In genomic region chr6:125985522-125985921, GRCh38 we compare ENCODE assay signal across 10 cellular contexts. TPM values are rescaled to one million over a fixed set of nuclear protein-coding genes. Genes with fewer than 3 reads are reported as not detected.
DNase-seq lines count a peak whose midpoint lies in the region; ATAC-seq and TF ChIP-seq lines count a peak whose summit lies in the region.
"Had no signal": no experiment of that assay in that cellular context is flagged by ENCODE, and none has a peak within 500 bp of the region (broad histone marks: within the 10 kb centered on the region; RNA-seq: fewer than 3 reads in every experiment).

No MANE protein-coding gene starts in this region.

- DNase-seq in right cardiac atrium (no peak), cardiac septum (ENCODE audit: low spot score) (no peak), right lobe of liver (no peak), vagina (ENCODE audit: extremely low spot score in 2 of 2) (no peak), Calu3 (no peak), posterior cingulate gyrus (no peak)
- no peak for DNase-seq in activated naive CD8-positive, alpha-beta T cell treated with anti-CD3 and anti-CD28 coated beads, Interleukin-2, amount 50 U/mL, for 24 hours

- no peaks in the 10 kb centered on the region for H3K27me3 Mint-ChIP-seq in activated naive CD8-positive, alpha-beta T cell treated with anti-CD3 and anti-CD28 coated beads, Interleukin-2, amount 50 U/mL, for 24 hours
- no peaks in the 10 kb centered on the region for H3K27me3 Mint-ChIP-seq in Calu3 (ENCODE audit: unreplicated experiment)
- H3K27me3 Mint-ChIP-seq: activated naive CD8-positive, alpha-beta T cell; stimulated activated naive CD8-positive, alpha-beta T cell treated with anti-CD3 and anti-CD28 coated beads, Interleukin-15, Interleukin-2, amounts not matched to agents 100 ng/mL and 50 ng/mL, for 24 hours had no signal

- ATAC-seq in right cardiac atrium (no peak), right lobe of liver (peak in 2 of 4 donors; percentile 10 to 13), GM19395 (IDR thresholded peaks at IDR 0.05; ENCODE audit: unreplicated experiment) (no peak)
- ATAC-seq in activated naive CD8-positive, alpha-beta T cell treated with anti-CD3 and anti-CD28 coated beads, Interleukin-2, amount 50 U/mL, for 24 hours = no peak

- intact Hi-C loops in right cardiac atrium (cut with DNase I) = no loop called here
- intact Hi-C loops in cardiac septum (cut with DNase I) = loop anchor here (10.0 kb wide), 1 partner anchor 1129 kb away; the partner anchor contains the start of gene RSPO3
- intact Hi-C loops in right lobe of liver (cut with DNase I) = no loop called here
- intact Hi-C loops in vagina (cut with DNase I) = no loop called here
- intact Hi-C loops in Calu3 (cut with micrococcal nuclease; ENCODE audit: unreplicated experiment) = no loop called here
- intact Hi-C loops in posterior cingulate gyrus (cut with DNase I) = no loop called here

- H3K4me3 ChIP-seq in right cardiac atrium (ENCODE audit: low read length) (peak overlapping the region; percentile 89), right lobe of liver (peak overlapping the region; percentile 65 to 85 (median 73)), vagina (peak overlapping the region; percentile 72 to 82)

- H3K36me3 ChIP-seq in right lobe of liver = no peaks in the 10 kb centered on the region
- no peaks in the 10 kb centered on the region for H3K36me3 ChIP-seq in vagina

- TF ChIP-seq POLR2A in right lobe of liver (IDR thresholded peaks at IDR 0.05) (no peak), vagina (IDR thresholded peaks at IDR 0.05) (no peak)

- peak overlapping the region; percentile 1 for H3K27ac Mint-ChIP-seq in activated naive CD8-positive, alpha-beta T cell treated with anti-CD3 and anti-CD28 coated beads, Interleukin-2, amount 50 U/mL, for 24 hours
- no peak overlapping the region for H3K27ac Mint-ChIP-seq in Calu3 (ENCODE audit: unreplicated experiment)
- H3K27ac Mint-ChIP-seq: activated naive CD8-positive, alpha-beta T cell; stimulated activated naive CD8-positive, alpha-beta T cell treated with anti-CD3 and anti-CD28 coated beads, Interleukin-15, Interleukin-2, amounts not matched to agents 100 ng/mL and 50 ng/mL, for 24 hours had no signal

- no peaks in the 10 kb centered on the region for H3K27me3 ChIP-seq in right cardiac atrium (ENCODE audit: control insufficient read depth, insufficient read depth)
- H3K27me3 ChIP-seq in right lobe of liver = no peaks in the 10 kb centered on the region
- H3K27me3 ChIP-seq in vagina = no peaks in the 10 kb centered on the region

- CTCF ChIA-PET in Calu3 (lab: Charles Lee) = interaction anchor here (1.5 to 1.6 kb wide), 2 partner anchors 11 to 195 kb away, joined by 3 to 7 read pairs; partner anchors contain the start of gene NCOA7

- H3K27ac ChIP-seq in right cardiac atrium (ENCODE audit: low read length) (no peak overlapping the region), right lobe of liver (peak overlapping the region; percentile 83 to 89 (median 84)), vagina (no peak overlapping the region)

- no peak for TF ChIP-seq CTCF in right lobe of liver (IDR thresholded peaks at IDR 0.05)
- no peak for TF ChIP-seq CTCF in vagina (IDR thresholded peaks at IDR 0.05)
- no peak for TF ChIP-seq CTCF in Calu3 (IDR thresholded peaks at IDR 0.05; ENCODE audit: unreplicated experiment)

- no TSS peak for BruUV-seq in Calu3 (replicated peaks; lab: Mats Ljungman, UMichigan)

- H3K9me3 ChIP-seq in right cardiac atrium (ENCODE audit: control insufficient read depth, low read length) (no peaks in the 10 kb centered on the region), right lobe of liver (no peaks in the 10 kb centered on the region), vagina (no peaks in the 10 kb centered on the region)

- H3K4me1 ChIP-seq in right cardiac atrium (ENCODE audit: control insufficient read depth, insufficient read depth, low read length) (no peaks in the 10 kb centered on the region), right lobe of liver (peaks cover 0 to 55% (median 11%) of the 10 kb centered on the region in 4 donors), vagina (peaks cover 18% of the 10 kb centered on the region)

- H3K9me3 Mint-ChIP-seq in activated naive CD8-positive, alpha-beta T cell treated with anti-CD3 and anti-CD28 coated beads, Interleukin-2, amount 50 U/mL, for 24 hours = no peaks in the 10 kb centered on the region
- H3K9me3 Mint-ChIP-seq in Calu3 (ENCODE audit: low read depth, unreplicated experiment) = no peaks in the 10 kb centered on the region
- H3K9me3 Mint-ChIP-seq: stimulated activated naive CD8-positive, alpha-beta T cell treated with anti-CD3 and anti-CD28 coated beads, Interleukin-15, Interleukin-2, amounts not matched to agents 100 ng/mL and 50 ng/mL, for 24 hours had no signal

- no peaks in the 10 kb centered on the region for H3K36me3 Mint-ChIP-seq in activated naive CD8-positive, alpha-beta T cell treated with anti-CD3 and anti-CD28 coated beads, Interleukin-2, amount 50 U/mL, for 24 hours (ENCODE audit: low read depth)
- H3K36me3 Mint-ChIP-seq in Calu3 (ENCODE audit: insufficient read depth, unreplicated experiment) = no peaks in the 10 kb centered on the region
- H3K36me3 Mint-ChIP-seq: activated naive CD8-positive, alpha-beta T cell had no signal

- H3K4me3 Mint-ChIP-seq in activated naive CD8-positive, alpha-beta T cell treated with anti-CD3 and anti-CD28 coated beads, Interleukin-2, amount 50 U/mL, for 24 hours = no peak overlapping the region
- H3K4me3 Mint-ChIP-seq in Calu3 (ENCODE audit: low read depth, unreplicated experiment) = no peak overlapping the region
- H3K4me3 Mint-ChIP-seq: activated naive CD8-positive, alpha-beta T cell; stimulated activated naive CD8-positive, alpha-beta T cell treated with anti-CD3 and anti-CD28 coated beads, Interleukin-15, Interleukin-2, amounts not matched to agents 100 ng/mL and 50 ng/mL, for 24 hours had no signal

- peaks cover 7% of the 10 kb centered on the region for H3K4me1 Mint-ChIP-seq in activated naive CD8-positive, alpha-beta T cell treated with anti-CD3 and anti-CD28 coated beads, Interleukin-2, amount 50 U/mL, for 24 hours
- no peaks in the 10 kb centered on the region for H3K4me1 Mint-ChIP-seq in Calu3 (ENCODE audit: low read depth, unreplicated experiment)

- 87% methylated on average over 4 of the region's 4 CpGs for WGBS in right cardiac atrium
- WGBS in right lobe of liver (ENCODE audit: insufficient coverage, low coverage, low lambda C conversion rate, missing lambda C conversion rate) = 45% methylated on average over 4 of the region's 4 CpGs

RNA-seq across cellular contexts. Expression of gene TRMT11, which starts 0.8 kb away (rescaled TPM):
- total RNA-seq in right cardiac atrium (10 to 100 TPM; 12.0 to 15.6 (median 15.0) TPM), cardiac septum (13.3 TPM), right lobe of liver (10 to 100 TPM; 12.6 to 36.0 (median 25.3) TPM), vagina (28.0 TPM), Calu3 (2022) (20.2 and 27.7 TPM in 2 replicates)
- polyA plus RNA-seq in right cardiac atrium = 12.7 TPM

RNA-seq across cellular contexts. Expression of gene HINT3, which starts 29.0 kb away (rescaled TPM):
- total RNA-seq in right cardiac atrium (10 to 100 TPM; 27.4 to 31.0 (median 28.3) TPM), cardiac septum (35.0 TPM), right lobe of liver (10 to 100 TPM in 5 of 6 experiments, 1 to 10 TPM in 1; 8.5 to 16.6 (median 14.3) TPM), vagina (18.4 TPM), Calu3 (2022) (13.9 and 15.1 TPM in 2 replicates)
- polyA plus RNA-seq in right cardiac atrium = 13.0 TPM

Comparison
In these comparisons a context has a peak if more than half of its experiments do, and no peak if none do; other contexts are left out.
1. H3K27ac ChIP-seq: peak in right lobe of liver (3 of 3); none in right cardiac atrium (single experiment) and vagina (single experiment).
2. Peak in every context shown above with its lines, with median percentiles within 50 percentile points of each other: H3K4me3 ChIP-seq.